ENCODE assay signal across 18 cellular contexts in genomic region chr3:115671761-115672455, GRCh38. TPM values are rescaled to one million over a fixed set of nuclear protein-coding genes. Genes with fewer than 3 reads are reported as not detected.
DNase-seq lines count a peak whose midpoint lies in the region; ATAC-seq and TF ChIP-seq lines count a peak whose summit lies in the region.
"Had no signal": no experiment of that assay in that cellular context is flagged by ENCODE, and none has a peak within 500 bp of the region (broad histone marks: within the 10 kb centered on the region; RNA-seq: fewer than 3 reads in every experiment).

No MANE protein-coding gene starts in this region.

- DNase-seq in RPMI8226, result peak; percentile 46
- DNase-seq in KBM-7, result no peak
- DNase-seq in type B pancreatic cell (ENCODE audit: extremely low spot score, unreplicated experiment), result no peak
- no peak for DNase-seq in glutamatergic neuron
- DNase-seq in effector memory CD4-positive, alpha-beta T cell, result no peak
- DNase-seq: activated CD4-positive, CD25-positive, alpha-beta regulatory T cell treated with anti-CD3 and anti-CD28 coated beads, Interleukin-2, amount 50 U/mL, for 72 hours; activated naive CD8-positive, alpha-beta T cell treated with anti-CD3 and anti-CD28 coated beads, Interleukin-2, amount 10 ng/mL, durations not matched to agents 7 days and 5 days; activated T-cell treated with anti-CD3 and anti-CD28 coated beads for 4 hours; DMS79 treated with DMSO at 0.1 percent for 48 hours; NCI-H1105; NCI-H2227 treated with DMSO at 0.1 percent for 48 hours; ovary had no signal

- no peaks in the 10 kb centered on the region for H3K4me1 ChIP-seq in gastroesophageal sphincter
- H3K4me1 ChIP-seq in skeletal muscle tissue (ENCODE audit: control insufficient read depth in 3 of 3, insufficient read depth in 3 of 3, low read length in 3 of 3), result peaks cover 0 to 2% (median 0%) of the 10 kb centered on the region in 3 donors
- no peaks in the 10 kb centered on the region for H3K4me1 ChIP-seq in effector memory CD4-positive, alpha-beta T cell (ENCODE audit: control insufficient read depth, insufficient read depth, low read length, poor library complexity, severe bottlenecking)

- H3K27me3 Mint-ChIP-seq in type B pancreatic cell, result no peaks in the 10 kb centered on the region
- peaks cover 3% of the 10 kb centered on the region for H3K27me3 Mint-ChIP-seq in glutamatergic neuron (ENCODE audit: unreplicated experiment)

- WGBS in gastroesophageal sphincter (ENCODE audit: low coverage in 1 of 2), 2 donors, result 70 to 79% methylated on average over 3 to 5 of the region's 5 CpGs

- in situ Hi-C loops in KBM-7 (cut with MboI; ENCODE audit: low pct_unique_long_range_greater_than_20kb, low sequenced_read_pairs), result no loop called here

- H3K4me3 ChIP-seq in gastroesophageal sphincter (no peak overlapping the region), skeletal muscle tissue (ENCODE audit: low read length in 3 of 3) (peak overlapping the region in 2 of 3 donors; percentile 12 to 30)
- H3K4me3 ChIP-seq in effector memory CD4-positive, alpha-beta T cell (ENCODE audit: insufficient read depth, low read depth, low read length, poor library complexity, severe bottlenecking), result no peak overlapping the region
- H3K4me3 ChIP-seq: ovary had no signal

- H3K27ac Mint-ChIP-seq in type B pancreatic cell (no peak overlapping the region), glutamatergic neuron (ENCODE audit: unreplicated experiment) (no peak overlapping the region)
- H3K27ac Mint-ChIP-seq: activated naive CD8-positive, alpha-beta T cell treated with anti-CD3 and anti-CD28 coated beads, Interleukin-2, amount 10 ng/mL, durations not matched to agents 7 days and 5 days had no signal

- H3K9me3 Mint-ChIP-seq in type B pancreatic cell (no peaks in the 10 kb centered on the region), glutamatergic neuron (ENCODE audit: unreplicated experiment) (peaks cover 13% of the 10 kb centered on the region)
- H3K9me3 Mint-ChIP-seq: activated naive CD8-positive, alpha-beta T cell treated with anti-CD3 and anti-CD28 coated beads, Interleukin-2, amount 10 ng/mL, durations not matched to agents 7 days and 5 days had no signal

- H3K4me3 Mint-ChIP-seq in type B pancreatic cell (no peak overlapping the region), glutamatergic neuron (ENCODE audit: unreplicated experiment) (no peak overlapping the region)
- H3K4me3 Mint-ChIP-seq: activated naive CD8-positive, alpha-beta T cell treated with anti-CD3 and anti-CD28 coated beads, Interleukin-2, amount 10 ng/mL, durations not matched to agents 7 days and 5 days had no signal

- TF ChIP-seq CTCF in gastroesophageal sphincter (IDR thresholded peaks at IDR 0.05) (no peak), type B pancreatic cell (conservative IDR thresholded peaks at IDR 0.05) (no peak), glutamatergic neuron (IDR thresholded peaks at IDR 0.05; ENCODE audit: partially characterized antibody, unreplicated experiment) (no peak)

- H3K9me3 ChIP-seq in gastroesophageal sphincter, result no peaks in the 10 kb centered on the region
- H3K9me3 ChIP-seq in skeletal muscle tissue (ENCODE audit: control insufficient read depth in 3 of 3, low read length in 3 of 3), result no peaks in the 10 kb centered on the region
- H3K9me3 ChIP-seq in effector memory CD4-positive, alpha-beta T cell (ENCODE audit: control insufficient read depth, low read length), result no peaks in the 10 kb centered on the region
- H3K9me3 ChIP-seq: ovary had no signal

- H3K4me1 Mint-ChIP-seq in type B pancreatic cell (ENCODE audit: unreplicated experiment) (peaks cover 10% of the 10 kb centered on the region), glutamatergic neuron (ENCODE audit: low read depth, unreplicated experiment) (peaks cover 24% of the 10 kb centered on the region)

- H3K27ac ChIP-seq in gastroesophageal sphincter, result no peak overlapping the region
- H3K27ac ChIP-seq in skeletal muscle tissue (ENCODE audit: low read depth, low read length), result no peak overlapping the region
- no peak overlapping the region for H3K27ac ChIP-seq in effector memory CD4-positive, alpha-beta T cell (ENCODE audit: insufficient read depth, low read length, poor library complexity, severe bottlenecking)
- H3K27ac ChIP-seq: epithelial cell of prostate, ovary had no signal

- TF ChIP-seq POLR2A in gastroesophageal sphincter (IDR thresholded peaks at IDR 0.05), result no peak

- H3K36me3 ChIP-seq in gastroesophageal sphincter (no peaks in the 10 kb centered on the region), skeletal muscle tissue (ENCODE audit: control insufficient read depth in 3 of 3, insufficient read depth in 3 of 3, low read length in 3 of 3) (no peaks in the 10 kb centered on the region)
- H3K36me3 ChIP-seq in effector memory CD4-positive, alpha-beta T cell (ENCODE audit: control insufficient read depth, insufficient read depth, low read length), result no peaks in the 10 kb centered on the region
- H3K36me3 ChIP-seq: ovary had no signal

- no peaks in the 10 kb centered on the region for H3K27me3 ChIP-seq in gastroesophageal sphincter
- H3K27me3 ChIP-seq in skeletal muscle tissue (ENCODE audit: control insufficient read depth in 3 of 3, insufficient read depth in 3 of 3, low read length in 3 of 3), result no peaks in the 10 kb centered on the region
- H3K27me3 ChIP-seq in effector memory CD4-positive, alpha-beta T cell (replicated peaks; ENCODE audit: control insufficient read depth, insufficient read depth, low read length, poor library complexity, severe bottlenecking), result no peaks in the 10 kb centered on the region
- H3K27me3 ChIP-seq: ovary had no signal

- no peak overlapping the region for H3K9ac ChIP-seq in skeletal muscle tissue (ENCODE audit: low read depth in 1 of 3, low read length in 3 of 3)

- ATAC-seq in GM18867 (IDR thresholded peaks at IDR 0.05; ENCODE audit: unreplicated experiment) (peak; percentile 55), gastroesophageal sphincter (peak; percentile 43)

- H3K36me3 Mint-ChIP-seq in type B pancreatic cell, result no peaks in the 10 kb centered on the region
- H3K36me3 Mint-ChIP-seq in glutamatergic neuron (ENCODE audit: unreplicated experiment), result peaks cover 4% of the 10 kb centered on the region
- H3K36me3 Mint-ChIP-seq: activated naive CD8-positive, alpha-beta T cell treated with anti-CD3 and anti-CD28 coated beads, Interleukin-2, amount 10 ng/mL, durations not matched to agents 7 days and 5 days had no signal

- TF ChIP-seq EP300 in gastroesophageal sphincter (IDR thresholded peaks at IDR 0.05), result no peak

RNA-seq across cellular contexts. Expression of gene GAP43, which starts 48.6 kb away (rescaled TPM):
- total RNA-seq in gastroesophageal sphincter (1 to 10 TPM in 3 of 4 donors, under 1 TPM in 1; 0.47 to 2.7 (median 1.6) TPM), skeletal muscle tissue (1.0 TPM), type B pancreatic cell (ENCODE audit: low replicate concordance) (4.2 and 46.5 TPM in 2 replicates), glutamatergic neuron (ENCODE audit: unreplicated experiment) (684 TPM)
- total RNA-seq: activated naive CD8-positive, alpha-beta T cell treated with anti-CD3 and anti-CD28 coated beads, Interleukin-2, amount 10 ng/mL, durations not matched to agents 7 days and 5 days; mononuclear cell; OCI-LY7 had no signal

Comparison
In these comparisons a context has a peak if more than half of its experiments do, and no peak if none do; other contexts are left out.
1. H3K4me3 ChIP-seq: peak in skeletal muscle tissue (2 of 3); none in gastroesophageal sphincter (0 of 2) and effector memory CD4-positive, alpha-beta T cell (single experiment).
2. RNA of gene GAP43, which starts 48.6 kb away (total RNA-seq): 684 TPM in glutamatergic neuron (single experiment); 4.2 to 46.5 TPM in type B pancreatic cell, 0.47 to 2.7 TPM in gastroesophageal sphincter and 1.0 TPM in skeletal muscle tissue (single experiment); every median in the first group is over 10 times any median in the second.